Comparison of ENCODE assay signal across 12 cellular contexts in genomic region chr6:127273499-127273898, GRCh38. TPM values are rescaled to one million over a fixed set of nuclear protein-coding genes. Genes with fewer than 3 reads are reported as not detected.
DNase-seq lines count a peak whose midpoint lies in the region; ATAC-seq and TF ChIP-seq lines count a peak whose summit lies in the region.
"Had no signal": no experiment of that assay in that cellular context is flagged by ENCODE, and none has a peak within 500 bp of the region (broad histone marks: within the 10 kb centered on the region; RNA-seq: fewer than 3 reads in every experiment).

No MANE protein-coding gene starts in this region.

- H3K27me3 ChIP-seq in GM23338 (ENCODE audit: insufficient read depth): no peaks in the 10 kb centered on the region
- H3K27me3 ChIP-seq in Karpas-422 (ENCODE audit: low read length): no peaks in the 10 kb centered on the region
- no peaks in the 10 kb centered on the region for H3K27me3 ChIP-seq in HAP-1 (ENCODE audit: low read depth)

- TF ChIP-seq CTCF in GM23338 (conservative IDR thresholded peaks at IDR 0.05; ENCODE audit: low read depth in 2 of 2): no peak
- TF ChIP-seq CTCF in endothelial cell (IDR thresholded peaks at IDR 0.05; ENCODE audit: unreplicated experiment): no peak

- H3K9me3 ChIP-seq in Karpas-422 (ENCODE audit: low read length): no peaks in the 10 kb centered on the region
- no peaks in the 10 kb centered on the region for H3K9me3 ChIP-seq in HAP-1
- H3K9me3 ChIP-seq: A549, Caco-2 had no signal

- H2AFZ ChIP-seq in GM23338 (no peak overlapping the region), Karpas-422 (ENCODE audit: low read length) (no peak overlapping the region)

- H3K9me2 ChIP-seq in GM23338 (ENCODE audit: insufficient read depth): no peaks in the 10 kb centered on the region
- no peaks in the 10 kb centered on the region for H3K9me2 ChIP-seq in Karpas-422 (replicated peaks; ENCODE audit: insufficient read depth, low read length)

- H3K79me2 ChIP-seq in GM23338 (replicated peaks; ENCODE audit: insufficient read depth) (peaks cover 100% of the 10 kb centered on the region), Karpas-422 (ENCODE audit: low read length) (peaks cover 95% of the 10 kb centered on the region)

- no peak for ATAC-seq in GM23338
- ATAC-seq: A549 had no signal

- H3K9me3 Mint-ChIP-seq in GM23338 (no peaks in the 10 kb centered on the region), endothelial cell (ENCODE audit: unreplicated experiment) (no peaks in the 10 kb centered on the region)
- H3K9me3 Mint-ChIP-seq: CD4-positive, alpha-beta T cell; H9 had no signal

- no peak overlapping the region for H3K4me3 Mint-ChIP-seq in GM23338
- no peak overlapping the region for H3K4me3 Mint-ChIP-seq in endothelial cell (ENCODE audit: unreplicated experiment)
- H3K4me3 Mint-ChIP-seq: CD4-positive, alpha-beta T cell; H9 had no signal

- H3K4me3 ChIP-seq in GM23338: no peak overlapping the region
- no peak overlapping the region for H3K4me3 ChIP-seq in Karpas-422 (ENCODE audit: low read length)
- H3K4me3 ChIP-seq in HAP-1: no peak overlapping the region
- H3K4me3 ChIP-seq: A549 had no signal

- H3K4me1 ChIP-seq in GM23338 (ENCODE audit: insufficient read depth): peaks cover 14% of the 10 kb centered on the region
- H3K4me1 ChIP-seq in Karpas-422 (ENCODE audit: low read length): peaks cover 24% of the 10 kb centered on the region
- H3K4me1 ChIP-seq in HAP-1: peaks cover 7% of the 10 kb centered on the region

- peaks cover 40% of the 10 kb centered on the region for H4K20me1 ChIP-seq in GM23338 (replicated peaks; ENCODE audit: insufficient read depth)
- H4K20me1 ChIP-seq in Karpas-422 (ENCODE audit: insufficient read depth, low read depth, low read length): peaks cover 14% of the 10 kb centered on the region; the same call in 1 of the 2 replicates

- 0 out of 2 replicates have a peak overlapping the region, but pooled peaks have one; percentile 7 for H3K27ac Mint-ChIP-seq in GM23338
- H3K27ac Mint-ChIP-seq in endothelial cell (ENCODE audit: unreplicated experiment): peak overlapping the region; percentile 28
- H3K27ac Mint-ChIP-seq: CD4-positive, alpha-beta T cell; H9 had no signal

- in situ Hi-C loops in HAP-1 (cut with MboI; ENCODE audit: low sequenced_read_pairs): no loop called here

- DNase-seq in GM23338 (ENCODE audit: low spot score) (no peak), Karpas-422 (peak; percentile 15), endothelial cell (ENCODE audit: low spot score) (no peak), NCI-H2029 treated with DMSO at 0.1 percent for 48 hours (lab: John Stamatoyannopoulos, UW) (no peak), HAP-1 (ENCODE audit: low spot score in 2 of 2) (no peak), 8988T (no peak)
- DNase-seq: AML-193; Caco-2; CD4-positive, alpha-beta T cell; H9 had no signal

- H3K36me3 ChIP-seq in GM23338 (ENCODE audit: insufficient read depth) (no peaks in the 10 kb centered on the region), Karpas-422 (ENCODE audit: insufficient read depth, low read length) (peaks cover 3% of the 10 kb centered on the region; the same call in 1 of the 2 replicates), HAP-1 (replicated peaks) (no peaks in the 10 kb centered on the region)

- H3K4me1 Mint-ChIP-seq in GM23338 (peaks cover 21% of the 10 kb centered on the region), endothelial cell (ENCODE audit: unreplicated experiment) (peaks cover 29% of the 10 kb centered on the region)

- H3K27ac ChIP-seq in GM23338 (ENCODE audit: low read depth) (no peak overlapping the region), Karpas-422 (ENCODE audit: low read length) (no peak overlapping the region)
- H3K27ac ChIP-seq: A549, C4-2B had no signal

- H3F3A ChIP-seq in GM23338 (replicated peaks; ENCODE audit: low read depth): no peaks in the 10 kb centered on the region

- no peak overlapping the region for H3K9ac ChIP-seq in Karpas-422 (ENCODE audit: low read length)

- H3K27me3 Mint-ChIP-seq in GM23338 (ENCODE audit: insufficient read depth, low read depth, poor library complexity) (no peaks in the 10 kb centered on the region), endothelial cell (ENCODE audit: unreplicated experiment) (peaks cover 2% of the 10 kb centered on the region)
- H3K27me3 Mint-ChIP-seq: CD4-positive, alpha-beta T cell had no signal

- H3K36me3 Mint-ChIP-seq in GM23338 (ENCODE audit: low read depth) (peaks cover 4% of the 10 kb centered on the region; the same call in 1 of the 3 replicates), endothelial cell (ENCODE audit: low read depth, unreplicated experiment) (no peaks in the 10 kb centered on the region)

- H3K4me2 ChIP-seq in GM23338 (no peak overlapping the region), Karpas-422 (ENCODE audit: low read depth, low read length, poor library complexity, severe bottlenecking) (no peak overlapping the region)
- H3K4me2 ChIP-seq: A549 had no signal

TF ChIP-seq in GM23338, 12 proteins besides CTCF, POLR2A, EP300 and RAD21 (continues in another document):
- TF ChIP-seq ETS1 (IDR thresholded peaks at IDR 0.05): no peak
- no peak for TF ChIP-seq POLR2AphosphoS5 (IDR thresholded peaks at IDR 0.05; ENCODE audit: low read depth)
- no peak for TF ChIP-seq ZNF462 (CRISPR knock-in tag; IDR thresholded peaks at IDR 0.05)
- no peak for TF ChIP-seq ZNF331 (CRISPR knock-in tag; IDR thresholded peaks at IDR 0.05; ENCODE audit: low read depth)
- no peak for TF ChIP-seq JUNB (IDR thresholded peaks at IDR 0.05; ENCODE audit: unreplicated experiment)

RNA-seq across cellular contexts. Expression of gene RNF146, which starts 6.8 kb away (rescaled TPM):
- total RNA-seq in GM23338 (2014; rRNA removed; shearing (Covaris generic)): 25.6 and 43.7 TPM in 2 replicates
- polyA plus RNA-seq in GM23338 (2016; fragmentation: Nextera tagmentation; extraction: Ambion mirVana): 19.8 and 24.2 TPM in 2 replicates
- total RNA-seq in Karpas-422 (2014; rRNA removed; shearing (Covaris generic); ENCODE audit: low replicate concordance): 35.7 and 50.1 TPM in 2 replicates
- 68.6 TPM for total RNA-seq in endothelial cell (ENCODE audit: unreplicated experiment)
